ENCODE assay signal across 20 cellular contexts in genomic region chr11:125416993-125417935, GRCh38.
DNase-seq lines count a peak whose midpoint lies in the region; ATAC-seq and TF ChIP-seq lines count a peak whose summit lies in the region.
"Had no signal": no experiment of that assay in that cellular context is flagged by ENCODE, and none has a peak within 500 bp of the region (broad histone marks: within the 10 kb centered on the region; RNA-seq: fewer than 3 reads in every experiment).

No MANE protein-coding gene starts in this region.

- no peak for TF ChIP-seq RAD21 in IMR-90 (IDR thresholded peaks at IDR 0.05; ENCODE audit: low read length)

- TF ChIP-seq EP300 in ovary (IDR thresholded peaks at IDR 0.05): no peak

- DNase-seq in IMR-90: no peak
- DNase-seq in cardiac septum (ENCODE audit: low spot score): peak; percentile 64
- no peak for DNase-seq in right cardiac atrium
- no peak for DNase-seq in ovary
- no peak for DNase-seq in NCI-H524 (lab: John Stamatoyannopoulos, UW)
- DNase-seq: CD4-positive, CD25-positive, alpha-beta regulatory T cell; DMS153; DND-41; H9; MM.1S; NCI-H2029; NCI-H2227 treated with DMSO at 0.1 percent for 48 hours; NCI-H69; RPMI8226; SIG-M5 had no signal

- H2BK5ac ChIP-seq in IMR-90 (ENCODE audit: low read depth, low read length, poor library complexity, severe bottlenecking): no peak overlapping the region

- no peak overlapping the region for H3K23ac ChIP-seq in IMR-90 (ENCODE audit: low read depth, low read length)

- no peak overlapping the region for H3K14ac ChIP-seq in IMR-90 (replicated peaks; ENCODE audit: low read depth, low read length)

- TF ChIP-seq POLR2A in IMR-90 (IDR thresholded peaks at IDR 0.05; ENCODE audit: low read depth, low read length) (no peak), ovary (IDR thresholded peaks at IDR 0.05) (no peak)

- no peaks in the 10 kb centered on the region for H3K4me1 ChIP-seq in IMR-90 (ENCODE audit: control insufficient read depth, insufficient read depth, low read length)
- no peaks in the 10 kb centered on the region for H3K4me1 ChIP-seq in right cardiac atrium (ENCODE audit: control insufficient read depth, insufficient read depth, low read length)
- H3K4me1 ChIP-seq in skeletal muscle tissue (ENCODE audit: control insufficient read depth in 3 of 3, insufficient read depth in 3 of 3, low read length in 3 of 3): peaks cover 12 to 31% (median 25%) of the 10 kb centered on the region in 3 donors
- no peaks in the 10 kb centered on the region for H3K4me1 ChIP-seq in ovary (ENCODE audit: insufficient read depth)

- ATAC-seq in IMR-90 (ENCODE audit: low read depth): no peak
- ATAC-seq in right cardiac atrium: peak; percentile 36 to 45
- ATAC-seq in HG02938 (IDR thresholded peaks at IDR 0.05; ENCODE audit: unreplicated experiment): no peak

- in situ Hi-C loops in IMR-90 (cut with MboI; ENCODE audit: low sequenced_read_pairs): loop anchor here (25.0 kb wide), 1 partner anchor 755 kb away; the partner anchor contains the start of genes SIAE and SPA17

- H2AK9ac ChIP-seq in IMR-90 (replicated peaks; ENCODE audit: low read depth, low read length, poor library complexity): peak overlapping the region; percentile 78

- no peak overlapping the region for H3K4me3 ChIP-seq in IMR-90 (ENCODE audit: insufficient read depth, low read depth, low read length)
- H3K4me3 ChIP-seq in right cardiac atrium (ENCODE audit: low read length): no peak overlapping the region
- no peak overlapping the region for H3K4me3 ChIP-seq in skeletal muscle tissue (ENCODE audit: low read length in 3 of 3)
- no peak overlapping the region for H3K4me3 ChIP-seq in ovary
- H3K4me3 ChIP-seq: GM23338, SK-N-MC had no signal

- no peak overlapping the region for H3K4me2 ChIP-seq in IMR-90 (ENCODE audit: low read depth, low read length)
- H3K4me2 ChIP-seq: GM23338, KMS-11 had no signal

- no peak overlapping the region for H3K4ac ChIP-seq in IMR-90 (ENCODE audit: low read depth, low read length)

- H4K5ac ChIP-seq in IMR-90 (ENCODE audit: low read depth, low read length): no peak overlapping the region

- no peaks in the 10 kb centered on the region for H3K79me1 ChIP-seq in IMR-90 (ENCODE audit: low read depth in 1 of 2, low read length in 2 of 2)

- no TSS peak for BruUV-seq in IMR-90 (replicated peaks; lab: Mats Ljungman, UMichigan)

- H3K27ac ChIP-seq in IMR-90 (ENCODE audit: insufficient read depth, low read length): no peak overlapping the region
- H3K27ac ChIP-seq in right cardiac atrium (ENCODE audit: low read length): peak overlapping the region; percentile 61
- peak overlapping the region; percentile 12 for H3K27ac ChIP-seq in skeletal muscle tissue (ENCODE audit: low read depth, low read length)
- no peak overlapping the region for H3K27ac ChIP-seq in ovary
- H3K27ac ChIP-seq: KMS-11, SK-N-MC had no signal

- H2BK20ac ChIP-seq in IMR-90 (ENCODE audit: low read depth, low read length): no peak overlapping the region

- no peak overlapping the region for H3K56ac ChIP-seq in IMR-90 (ENCODE audit: extremely low read depth, insufficient read depth, low read length)

- H4K8ac ChIP-seq in IMR-90 (ENCODE audit: low read depth in 2 of 2, low read length in 2 of 2): no peak overlapping the region

- CTCF ChIA-PET in IMR-90 (lab: Yijun Ruan, JAX): no interaction called here

- H2BK15ac ChIP-seq in IMR-90 (ENCODE audit: low read depth, low read length): no peak overlapping the region

- H2AK5ac ChIP-seq in IMR-90 (ENCODE audit: low read depth, low read length): no peak overlapping the region

- H3K36me3 ChIP-seq in IMR-90 (ENCODE audit: control insufficient read depth, insufficient read depth, low read length) (no peaks in the 10 kb centered on the region), skeletal muscle tissue (ENCODE audit: control insufficient read depth in 3 of 3, insufficient read depth in 3 of 3, low read length in 3 of 3) (peaks cover 0 to 3% (median 0%) of the 10 kb centered on the region in 3 donors), ovary (no peaks in the 10 kb centered on the region)

- H3K9me3 ChIP-seq in IMR-90 (ENCODE audit: control insufficient read depth, insufficient read depth, low read length): no peaks in the 10 kb centered on the region
- H3K9me3 ChIP-seq in right cardiac atrium (ENCODE audit: control insufficient read depth, low read length): no peaks in the 10 kb centered on the region
- no peaks in the 10 kb centered on the region for H3K9me3 ChIP-seq in skeletal muscle tissue (ENCODE audit: control insufficient read depth in 3 of 3, low read length in 3 of 3)
- no peaks in the 10 kb centered on the region for H3K9me3 ChIP-seq in ovary

- WGBS in IMR-90 (ENCODE audit: extremely low coverage in 2 of 2, insufficient read length in 1 of 2), 2 experiments: no CpG with 5 or more reads among the region's 20 CpGs
- WGBS in right cardiac atrium: 65% methylated on average over 20 of the region's 20 CpGs
- 78 to 86% (median 80%) methylated on average over 19 to 20 of the region's 20 CpGs for WGBS in ovary, 3 donors

- peaks cover 11% of the 10 kb centered on the region for H3K27me3 ChIP-seq in IMR-90 (ENCODE audit: control insufficient read depth, insufficient read depth, low read length)
- H3K27me3 ChIP-seq in right cardiac atrium (ENCODE audit: control insufficient read depth, insufficient read depth): no peaks in the 10 kb centered on the region
- no peaks in the 10 kb centered on the region for H3K27me3 ChIP-seq in skeletal muscle tissue (ENCODE audit: control insufficient read depth in 3 of 3, insufficient read depth in 3 of 3, low read length in 3 of 3)
- H3K27me3 ChIP-seq in ovary: no peaks in the 10 kb centered on the region

- H4K20me1 ChIP-seq in IMR-90 (ENCODE audit: insufficient read depth, low read length): no peaks in the 10 kb centered on the region

- H3K9ac ChIP-seq in IMR-90 (ENCODE audit: low read depth, low read length) (no peak overlapping the region), skeletal muscle tissue (ENCODE audit: low read depth in 1 of 3, low read length in 3 of 3) (peak overlapping the region in 1 of 3 donors; percentile 17)
- H3K9ac ChIP-seq: KMS-11 had no signal

- no peak overlapping the region for H2BK120ac ChIP-seq in IMR-90 (ENCODE audit: low read depth, low read length)

- H3K9me1 ChIP-seq in IMR-90 (ENCODE audit: insufficient read depth, low read length): no peaks in the 10 kb centered on the region; the same call in 1 of the 2 replicates

- H3K18ac ChIP-seq in IMR-90 (ENCODE audit: low read depth, low read length): no peak overlapping the region

- peak overlapping the region; percentile 18 for H2AFZ ChIP-seq in IMR-90 (replicated peaks; ENCODE audit: low read length, poor library complexity)
- H2AFZ ChIP-seq: GM23338 had no signal

- H4K91ac ChIP-seq in IMR-90 (ENCODE audit: insufficient read depth, low read depth, low read length): no peak overlapping the region

- dilution Hi-C loops in IMR-90 (cut with HindIII; ENCODE audit: low sequenced_read_pairs, unreplicated experiment): no loop called here

- POLR2A ChIA-PET in IMR-90 (lab: Charles Lee; ENCODE audit: unreplicated experiment): no interaction called here

- TF ChIP-seq CTCF in IMR-90 (conservative IDR thresholded peaks at IDR 0.05; ENCODE audit: low read depth, low read length): no peak
- TF ChIP-seq CTCF in ovary (IDR thresholded peaks at IDR 0.05): no peak

- intact Hi-C loops in IMR-90 (cut with micrococcal nuclease): no loop called here
- intact Hi-C loops in cardiac septum (cut with DNase I): no loop called here
- intact Hi-C loops in right cardiac atrium (cut with DNase I): no loop called here
- intact Hi-C loops in ovary (cut with DNase I): no loop called here

TF ChIP-seq in IMR-90, 13 proteins besides CTCF, POLR2A, EP300 and RAD21:
- TF ChIP-seq BHLHE40 (IDR thresholded peaks at IDR 0.05; ENCODE audit: low read depth, low read length): no peak
- no peak for TF ChIP-seq USF2 (IDR thresholded peaks at IDR 0.05; ENCODE audit: low read depth, low read length)
- TF ChIP-seq NFE2L2 (IDR thresholded peaks at IDR 0.05; ENCODE audit: low read depth, low read length): no peak
- no peak for TF ChIP-seq FOS (IDR thresholded peaks at IDR 0.05; ENCODE audit: low read depth, low read length)
- no peak for TF ChIP-seq SMC3 (IDR thresholded peaks at IDR 0.05; ENCODE audit: low read depth, low read length)
- TF ChIP-seq ELK1 (IDR thresholded peaks at IDR 0.05; ENCODE audit: borderline replicate concordance, low read depth, low read length): no peak
- no peak for TF ChIP-seq MAFK (IDR thresholded peaks at IDR 0.05; ENCODE audit: low read depth, low read length)
- no peak for TF ChIP-seq RFX5 (IDR thresholded peaks at IDR 0.05; ENCODE audit: low read depth, low read length)
- no peak for TF ChIP-seq CHD1 (IDR thresholded peaks at IDR 0.05; ENCODE audit: low read depth, low read length)

Comparison
In these comparisons a context has a peak if more than half of its experiments do, and no peak if none do; other contexts are left out.
1. ATAC-seq: peak in right cardiac atrium (2 of 2); none in IMR-90 (single experiment) and HG02938 (single experiment).
2. H3K27ac ChIP-seq: peak in right cardiac atrium (single experiment) and skeletal muscle tissue (single experiment); none in IMR-90 (single experiment) and ovary (0 of 2).